7 cellular contexts compared by ENCODE assay signal in genomic region chr11:76371170-76371569, GRCh38. TPM values are rescaled to one million over a fixed set of nuclear protein-coding genes. Genes with fewer than 3 reads are reported as not detected.
DNase-seq lines count a peak whose midpoint lies in the region; ATAC-seq, FAIRE-seq and TF ChIP-seq lines count a peak whose summit lies in the region.

No MANE protein-coding gene starts in this region.

- H3K4me3 ChIP-seq in astrocyte (ENCODE audit: insufficient read depth, low read depth, low read length) = no peak overlapping the region

- no peak overlapping the region for H2AFZ ChIP-seq in astrocyte (ENCODE audit: low read depth, low read length)

- no peak for FAIRE-seq in astrocyte (lab: Jason Lieb, UNC)

- no peaks in the 10 kb centered on the region for H3K36me3 Mint-ChIP-seq in astrocyte (ENCODE audit: low read depth, unreplicated experiment)

- H3K4me2 ChIP-seq in astrocyte (ENCODE audit: low read length) = peak overlapping the region; percentile 68

- no peak for TF ChIP-seq CTCF in astrocyte (IDR thresholded peaks at IDR 0.05; ENCODE audit: insufficient read depth, low read depth, low read length)

- no peaks in the 10 kb centered on the region for H3K27me3 ChIP-seq in astrocyte (ENCODE audit: insufficient read depth, low read length)

- ATAC-seq in GM18868 (IDR thresholded peaks at IDR 0.05; ENCODE audit: unreplicated experiment) = peak; percentile 96

- H3K4me3 Mint-ChIP-seq in astrocyte (ENCODE audit: unreplicated experiment) = no peak overlapping the region

- H3K9me3 Mint-ChIP-seq in astrocyte (ENCODE audit: unreplicated experiment) = no peaks in the 10 kb centered on the region

- peak overlapping the region; percentile 50 for H3K27ac ChIP-seq in astrocyte (ENCODE audit: low read depth, low read length)

- no peaks in the 10 kb centered on the region for H3K36me3 ChIP-seq in astrocyte (ENCODE audit: insufficient read depth, low read length)

- peaks cover 95% of the 10 kb centered on the region for H3K79me2 ChIP-seq in astrocyte (ENCODE audit: insufficient read depth, low read length)

- peaks cover 7% of the 10 kb centered on the region for H3K4me1 ChIP-seq in astrocyte (ENCODE audit: insufficient read depth, low read length)

- peak overlapping the region; percentile 27 for H3K27ac Mint-ChIP-seq in astrocyte (ENCODE audit: unreplicated experiment)

- DNase-seq in HPDE6-E6E7 (ENCODE audit: extremely low spot score) = peak; percentile 45
- DNase-seq in astrocyte (ENCODE audit: low read depth) = peak; percentile 75
- DNase-seq in pulmonary artery endothelial cell (ENCODE audit: low read depth, low spot score) = peak; percentile 67
- no peak for DNase-seq in NCI-H748 treated with DMSO at 0.1 percent for 48 hours (lab: John Stamatoyannopoulos, UW)
- no peak for DNase-seq in ecto neural progenitor cell (ENCODE audit: low spot score)
- no peak for DNase-seq in AML-193 (lab: John Stamatoyannopoulos, UW)

- peaks cover 8% of the 10 kb centered on the region for H3K4me1 Mint-ChIP-seq in astrocyte (ENCODE audit: low read depth, unreplicated experiment)

- no peaks in the 10 kb centered on the region for H3K27me3 Mint-ChIP-seq in astrocyte (ENCODE audit: low read depth, unreplicated experiment)

- H3K9me3 ChIP-seq in astrocyte (ENCODE audit: insufficient read depth, low read depth, low read length) = no peaks in the 10 kb centered on the region

- H4K20me1 ChIP-seq in astrocyte (ENCODE audit: insufficient read depth, low read length) = peaks cover 74% of the 10 kb centered on the region

- peak overlapping the region; percentile 25 for H3K9ac ChIP-seq in astrocyte (ENCODE audit: low read length)

RNA-seq across cellular contexts. Expression of gene THAP12, which starts 9.8 kb away (rescaled TPM):
- 30.3 and 31.3 TPM in 2 replicates for total RNA-seq in astrocyte
- total RNA-seq in pulmonary artery endothelial cell = 45.2 and 51.6 TPM in 2 replicates

RNA-seq across cellular contexts. Expression of gene GVQW3, which starts 10.0 kb away (rescaled TPM):
- total RNA-seq in astrocyte = 2.0 TPM in 2 replicates
- 0.79 and 0.85 TPM in 2 replicates for total RNA-seq in pulmonary artery endothelial cell

Comparison
In these comparisons a context has a peak if more than half of its experiments do, and no peak if none do; other contexts are left out.
1. DNase-seq: peak in HPDE6-E6E7 (single experiment), astrocyte (single experiment) and pulmonary artery endothelial cell (single experiment); none in NCI-H748 treated with DMSO at 0.1 percent for 48 hours (single experiment), ecto neural progenitor cell (single experiment) and AML-193 (0 of 2).